ENCODE assay signal across 21 cellular contexts in the genomic region with DNA sequence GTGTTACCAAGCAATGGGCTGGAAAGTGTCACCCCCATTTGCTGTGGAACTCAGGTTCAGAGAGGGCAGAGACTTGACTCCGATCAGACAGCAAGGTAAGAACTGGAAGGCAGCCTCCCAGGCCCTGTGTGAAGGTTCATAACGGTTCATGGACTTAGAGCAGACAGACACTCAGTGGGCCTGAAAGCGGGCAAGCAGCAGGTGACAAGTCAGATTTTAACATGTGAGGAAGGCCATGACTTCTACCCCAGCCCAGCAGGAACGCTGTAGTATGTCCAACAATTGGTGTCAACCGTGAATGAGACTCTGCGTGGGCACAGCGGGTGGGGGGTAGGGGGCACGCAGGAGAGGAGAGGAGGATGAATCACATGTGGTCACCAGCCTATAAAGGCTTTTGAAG.
"Had no signal": no experiment of that assay in that cellular context is flagged by ENCODE, and none has a peak within 500 bp of the region (broad histone marks: within the 10 kb centered on the region; RNA-seq: fewer than 3 reads in every experiment).

No MANE protein-coding gene starts in this region.

- H3K4me2 ChIP-seq: SK-N-SH had no signal

- H3K9me3 ChIP-seq: body of pancreas, left ventricle myocardium inferior, mucosa of descending colon, ovary, sigmoid colon, SK-N-SH, thoracic aorta had no signal

- H3K9ac ChIP-seq: SK-N-SH had no signal

- H3K27ac Mint-ChIP-seq: activated naive CD8-positive, alpha-beta T cell treated with anti-CD3 and anti-CD28 coated beads, Interleukin-2, amount 10 ng/mL, durations not matched to agents 7 days and 5 days; activated T-helper 1 cell treated with anti-CD3 and anti-CD28 coated beads, Interleukin-12 subunit alpha, Interleukin-12 subunit beta, Interleukin-2, Interleukin-4 antibody, amounts not matched to agents 30 ng/mL and 10 ng/mL and 1 ng/mL, durations not matched to agents 14 hours and 24 hours and 36 hours; naive thymus-derived CD4-positive, alpha-beta T cell; stimulated activated effector memory CD8-positive, alpha-beta T cell treated with anti-CD3 and anti-CD28 coated beads, Interleukin-12 subunit alpha, Interleukin-12 subunit beta, amount 100 ng/mL, for 72 hours; T-cell had no signal

- H3K27me3 ChIP-seq: body of pancreas, dorsolateral prefrontal cortex, ovary, sigmoid colon had no signal

- H3K36me3 ChIP-seq: left ventricle myocardium inferior, ovary, sigmoid colon, thoracic aorta had no signal

- H3K36me3 Mint-ChIP-seq: activated naive CD8-positive, alpha-beta T cell treated with anti-CD3 and anti-CD28 coated beads, Interleukin-2, amount 10 ng/mL, durations not matched to agents 7 days and 5 days; naive thymus-derived CD4-positive, alpha-beta T cell had no signal

- H3K4me1 Mint-ChIP-seq: activated naive CD8-positive, alpha-beta T cell treated with anti-CD3 and anti-CD28 coated beads, Interleukin-2, amount 10 ng/mL, durations not matched to agents 7 days and 5 days; stimulated activated effector memory CD8-positive, alpha-beta T cell treated with anti-CD3 and anti-CD28 coated beads, Interleukin-12 subunit alpha, Interleukin-12 subunit beta, amount 100 ng/mL, for 72 hours had no signal

- ATAC-seq: activated CD4-positive, CD25-positive, alpha-beta regulatory T cell treated with anti-CD3 and anti-CD28 coated beads, Interleukin-2, amount 50 U/mL, for 24 hours; body of pancreas; mucosa of descending colon; naive thymus-derived CD4-positive, alpha-beta T cell; stimulated activated effector memory CD8-positive, alpha-beta T cell treated with anti-CD3 and anti-CD28 coated beads, Interleukin-12 subunit alpha, Interleukin-12 subunit beta, amount 100 ng/mL, for 72 hours; T-cell had no signal

- H3K4me1 ChIP-seq: body of pancreas, sigmoid colon had no signal

- H3K4me3 ChIP-seq: body of pancreas, dorsolateral prefrontal cortex, left ventricle myocardium inferior, mucosa of descending colon, ovary, sigmoid colon, thoracic aorta had no signal

- H3K27me3 Mint-ChIP-seq: T-cell had no signal

- DNase-seq: activated CD8-positive, alpha-beta memory T cell treated with anti-CD3 and anti-CD28 coated beads for 24 hours; activated naive CD4-positive, alpha-beta T cell treated with Interleukin-2 at 50 U/mL for 16 hours; activated naive CD8-positive, alpha-beta T cell treated with anti-CD3 and anti-CD28 coated beads, Interleukin-2, amount 10 ng/mL, durations not matched to agents 7 days and 5 days; body of pancreas; dorsolateral prefrontal cortex; foreskin melanocyte; glutamatergic neuron; kidney; left ventricle myocardium inferior; mammary epithelial cell; mucosa of descending colon; naive thymus-derived CD4-positive, alpha-beta T cell; ovary; sigmoid colon; SK-N-SH; stimulated activated CD4-positive, alpha-beta T cell treated with anti-CD3 and anti-CD28 coated beads, Interleukin-4, amount 100 ng/mL, for 24 hours; T-cell had no signal

- H3K27ac ChIP-seq: body of pancreas, dorsolateral prefrontal cortex, left ventricle myocardium inferior, ovary, sigmoid colon, thoracic aorta had no signal

- H3K9me3 Mint-ChIP-seq: activated naive CD8-positive, alpha-beta T cell treated with anti-CD3 and anti-CD28 coated beads, Interleukin-2, amount 10 ng/mL, durations not matched to agents 7 days and 5 days; activated T-helper 1 cell treated with anti-CD3 and anti-CD28 coated beads, Interleukin-12 subunit alpha, Interleukin-12 subunit beta, Interleukin-2, Interleukin-4 antibody, amounts not matched to agents 30 ng/mL and 10 ng/mL and 1 ng/mL, durations not matched to agents 14 hours and 24 hours and 36 hours; naive thymus-derived CD4-positive, alpha-beta T cell; stimulated activated effector memory CD8-positive, alpha-beta T cell treated with anti-CD3 and anti-CD28 coated beads, Interleukin-12 subunit alpha, Interleukin-12 subunit beta, amount 100 ng/mL, for 72 hours; T-cell had no signal

- H3K4me3 Mint-ChIP-seq: activated naive CD8-positive, alpha-beta T cell treated with anti-CD3 and anti-CD28 coated beads, Interleukin-2, amount 10 ng/mL, durations not matched to agents 7 days and 5 days; activated T-helper 1 cell treated with anti-CD3 and anti-CD28 coated beads, Interleukin-12 subunit alpha, Interleukin-12 subunit beta, Interleukin-2, Interleukin-4 antibody, amounts not matched to agents 30 ng/mL and 10 ng/mL and 1 ng/mL, durations not matched to agents 14 hours and 24 hours and 36 hours; naive thymus-derived CD4-positive, alpha-beta T cell; stimulated activated effector memory CD8-positive, alpha-beta T cell treated with anti-CD3 and anti-CD28 coated beads, Interleukin-12 subunit alpha, Interleukin-12 subunit beta, amount 100 ng/mL, for 72 hours; T-cell had no signal
